In the genomic region with DNA sequence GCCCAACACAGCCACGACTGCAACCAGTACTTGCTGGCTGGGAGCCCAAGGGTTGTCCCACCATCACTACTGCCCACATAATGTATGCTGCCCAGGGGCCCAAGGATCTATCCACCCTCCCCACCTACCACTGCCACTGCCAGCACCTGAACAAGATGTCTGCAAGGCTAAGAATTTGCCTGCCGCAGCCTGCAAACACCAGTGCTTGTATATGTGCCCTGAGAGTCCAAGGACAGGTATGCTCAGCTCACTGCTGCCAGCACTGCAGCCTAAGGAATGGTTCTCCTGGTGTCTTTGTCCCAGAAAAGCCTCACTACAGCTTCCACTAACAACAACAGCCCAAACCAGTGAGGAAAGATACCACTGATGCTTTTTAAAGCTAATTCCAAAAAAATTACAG, we compare ENCODE assay signal across 21 cellular contexts.
"Had no signal": no experiment of that assay in that cellular context is flagged by ENCODE, and none has a peak within 500 bp of the region (broad histone marks: within the 10 kb centered on the region; RNA-seq: fewer than 3 reads in every experiment).

No MANE protein-coding gene starts in this region.

- ATAC-seq: effector memory CD8-positive, alpha-beta T cell; esophagus mucosa; gastrocnemius medialis; heart right ventricle; left cardiac atrium; mucosa of descending colon had no signal

- H3K4me1 ChIP-seq: colonic mucosa, esophagus squamous epithelium, gastrocnemius medialis, heart right ventricle, left ventricle myocardium inferior, lower lobe of right lung had no signal

- DNase-seq: colonic mucosa; cortex of kidney; effector CD8-positive, alpha-beta T cell; effector memory CD8-positive, alpha-beta T cell; endodermal cell; erythroblast; esophagus squamous epithelium; foreskin fibroblast; foreskin melanocyte; gastrocnemius medialis; glutamatergic neuron; head of caudate nucleus; heart right ventricle; hippocampal formation; left cardiac atrium; left ventricle myocardium inferior; lower lobe of right lung; mesenchymal stem cell; mucosa of descending colon had no signal

- H3K4me3 ChIP-seq: colonic mucosa, esophagus squamous epithelium, gastrocnemius medialis, heart right ventricle, left ventricle myocardium inferior, lower lobe of right lung, mucosa of descending colon had no signal

- H3K27me3 ChIP-seq: colonic mucosa, esophagus squamous epithelium, gastrocnemius medialis had no signal

- H3K27ac ChIP-seq: colonic mucosa, epithelial cell of prostate, esophagus squamous epithelium, gastrocnemius medialis, heart right ventricle, left ventricle myocardium inferior, lower lobe of right lung had no signal

- H3K36me3 ChIP-seq: colonic mucosa, esophagus squamous epithelium, gastrocnemius medialis, heart right ventricle, left ventricle myocardium inferior, lower lobe of right lung had no signal

- H3K9me3 ChIP-seq: colonic mucosa, esophagus squamous epithelium, gastrocnemius medialis, left ventricle myocardium inferior, lower lobe of right lung, mucosa of descending colon had no signal
